Comparison of ENCODE assay signal across 1 cellular context in genomic region chr12:123896786-123897185, GRCh38.
TF ChIP-seq lines count a peak whose summit lies in the region.

No MANE protein-coding gene starts in this region.

TF ChIP-seq in IMR-90, 13 proteins besides CTCF, POLR2A, EP300 and RAD21 (continued from another document):
- TF ChIP-seq, protein P1, sequence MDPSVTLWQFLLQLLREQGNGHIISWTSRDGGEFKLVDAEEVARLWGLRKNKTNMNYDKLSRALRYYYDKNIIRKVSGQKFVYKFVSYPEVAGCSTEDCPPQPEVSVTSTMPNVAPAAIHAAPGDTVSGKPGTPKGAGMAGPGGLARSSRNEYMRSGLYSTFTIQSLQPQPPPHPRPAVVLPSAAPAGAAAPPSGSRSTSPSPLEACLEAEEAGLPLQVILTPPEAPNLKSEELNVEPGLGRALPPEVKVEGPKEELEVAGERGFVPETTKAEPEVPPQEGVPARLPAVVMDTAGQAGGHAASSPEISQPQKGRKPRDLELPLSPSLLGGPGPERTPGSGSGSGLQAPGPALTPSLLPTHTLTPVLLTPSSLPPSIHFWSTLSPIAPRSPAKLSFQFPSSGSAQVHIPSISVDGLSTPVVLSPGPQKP (IDR thresholded peaks at IDR 0.05; ENCODE audit: borderline replicate concordance, low read depth, low read length), result no peak
- TF ChIP-seq, protein P2, sequence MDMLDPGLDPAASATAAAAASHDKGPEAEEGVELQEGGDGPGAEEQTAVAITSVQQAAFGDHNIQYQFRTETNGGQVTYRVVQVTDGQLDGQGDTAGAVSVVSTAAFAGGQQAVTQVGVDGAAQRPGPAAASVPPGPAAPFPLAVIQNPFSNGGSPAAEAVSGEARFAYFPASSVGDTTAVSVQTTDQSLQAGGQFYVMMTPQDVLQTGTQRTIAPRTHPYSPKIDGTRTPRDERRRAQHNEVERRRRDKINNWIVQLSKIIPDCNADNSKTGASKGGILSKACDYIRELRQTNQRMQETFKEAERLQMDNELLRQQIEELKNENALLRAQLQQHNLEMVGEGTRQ (IDR thresholded peaks at IDR 0.05; ENCODE audit: low read depth, low read length), result no peak
